In the genomic region with DNA sequence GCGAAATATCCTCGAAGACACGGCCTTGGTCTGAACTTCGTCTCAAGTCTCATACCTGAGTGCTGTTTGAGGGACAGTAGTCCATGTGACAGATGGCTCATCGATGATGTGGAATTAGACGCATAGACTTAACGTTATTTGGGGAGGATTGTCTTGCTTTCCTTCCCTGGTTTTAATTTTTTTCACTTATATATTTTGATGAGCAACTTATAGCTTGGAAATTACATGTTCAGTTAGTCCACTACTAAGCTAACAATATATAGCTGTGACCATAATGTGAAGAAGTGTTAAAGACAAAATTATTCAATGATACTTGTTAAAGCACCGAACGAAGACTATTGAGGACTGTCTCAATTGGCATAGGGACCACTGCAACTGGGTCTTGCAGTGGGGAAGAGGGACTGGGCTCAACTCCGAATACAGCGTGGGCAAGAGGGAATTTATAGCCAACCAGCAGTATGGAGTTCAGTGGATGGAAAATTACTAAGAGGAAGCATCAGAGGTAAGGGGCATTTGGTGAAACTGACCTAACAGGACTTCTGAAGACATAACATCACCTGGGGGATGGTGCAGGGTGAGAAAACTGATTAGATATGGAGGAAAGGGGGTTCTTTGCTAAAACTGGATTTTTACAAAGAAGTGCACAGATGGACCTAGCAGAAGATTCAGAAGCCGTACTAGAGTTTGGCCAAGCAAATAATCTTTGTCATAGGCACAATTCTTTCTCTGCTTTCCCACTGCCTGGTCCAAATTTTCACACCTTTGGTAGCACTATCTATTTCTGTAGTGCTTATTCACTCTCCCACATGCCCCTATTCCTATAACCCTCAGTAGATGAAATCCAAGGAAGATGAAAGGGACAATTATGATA, we compare ENCODE assay signal across 8 cellular contexts. TPM values are rescaled to one million over a fixed set of nuclear protein-coding genes. Genes with fewer than 3 reads are reported as not detected.
DNase-seq lines count a peak whose midpoint lies in the region; ATAC-seq, FAIRE-seq and TF ChIP-seq lines count a peak whose summit lies in the region.

No MANE protein-coding gene starts in this region.

- ATAC-seq in GM12878 (no peak), lower lobe of right lung (no peak), upper lobe of left lung (ENCODE audit: low FRiP score in 2 of 2) (no peak), HG02610 (IDR thresholded peaks at IDR 0.05; ENCODE audit: unreplicated experiment) (no peak)

- BruUV-seq in GM12878 (replicated peaks; lab: Mats Ljungman, UMichigan) = no TSS peak

- 28% methylated on average over 12 of the region's 12 CpGs for WGBS in GM12878 (ENCODE audit: insufficient coverage, insufficient replicate concordance, low lambda C conversion rate, missing lambda C conversion rate)
- 35 to 43% methylated on average over 12 of the region's 12 CpGs for WGBS in upper lobe of left lung, 2 donors

- RAD21 ChIA-PET in GM12878 (lab: Charles Lee; ENCODE audit: unreplicated experiment) = interaction anchor here (0.6 to 10.8 kb wide), 42 partner anchors 9 to 422 kb away, joined by 3 to 216 read pairs (median 5); partner anchors contain the start of genes ITPR2, MED21 and STK38L

- no peak for TF ChIP-seq RAD21 in GM12878 (IDR thresholded peaks at IDR 0.05; ENCODE audit: insufficient read depth, low read depth, low read length)

- peak overlapping the region; percentile 83 for H3K9ac ChIP-seq in GM12878 (ENCODE audit: control insufficient read depth, insufficient read depth, low read length)

- H3K4me3 Mint-ChIP-seq in CD14-positive monocyte = peak overlapping the region; percentile 93 to 96

- no peaks in the 10 kb centered on the region for H3K9me3 ChIP-seq in GM12878 (replicated peaks; ENCODE audit: control insufficient read depth, insufficient read depth, low read length)
- H3K9me3 ChIP-seq in lower lobe of right lung = no peaks in the 10 kb centered on the region
- H3K9me3 ChIP-seq in upper lobe of left lung = no peaks in the 10 kb centered on the region

- H3K79me2 ChIP-seq in GM12878 (ENCODE audit: control insufficient read depth, insufficient read depth, low read length) = peaks cover 39% of the 10 kb centered on the region

- H3K27me3 ChIP-seq in HL-60 (ENCODE audit: insufficient read depth, poor library complexity, severe bottlenecking) (no peaks in the 10 kb centered on the region), GM12878 (replicated peaks in 1 of 2; ENCODE audit: control insufficient read depth in 2 of 2, insufficient read depth in 2 of 2, low read length in 1 of 2) (no peaks in the 10 kb centered on the region), lower lobe of right lung (ENCODE audit: low read depth) (no peaks in the 10 kb centered on the region), upper lobe of left lung (no peaks in the 10 kb centered on the region)

- peaks cover 0 to 2% (median 0%) of the 10 kb centered on the region in 3 donors for H3K27me3 Mint-ChIP-seq in CD14-positive monocyte (ENCODE audit: low read depth in 3 of 3)

- peak overlapping the region; percentile 87 to 93 (median 90) for H3K27ac Mint-ChIP-seq in CD14-positive monocyte

- TF ChIP-seq POLR2A in GM12878 (IDR thresholded peaks at IDR 0.05; ENCODE audit: low read depth, low read length) (no peak), upper lobe of left lung (IDR thresholded peaks at IDR 0.05) (no peak)

- H3K4me1 ChIP-seq in GM12878 (ENCODE audit: control insufficient read depth, insufficient read depth, low read length) (peaks cover 13% of the 10 kb centered on the region), lower lobe of right lung (peaks cover 58% of the 10 kb centered on the region), upper lobe of left lung (peaks cover 33 to 40% (median 34%) of the 10 kb centered on the region in 4 donors)

- intact Hi-C loops in CD14-positive monocyte (cut with micrococcal nuclease) = loop anchor here (2.0 to 10.0 kb wide), 5 partner anchors 76 to 290 kb away; partner anchors contain the start of genes FGFR1OP2 (in 2 of the 2), INTS13 (in 1 of the 2) and ITPR2 (in 1 of the 2)
- intact Hi-C loops in GM12878 (cut with micrococcal nuclease; ENCODE audit: unreplicated experiment) = loop anchor here (1.0 to 5.0 kb wide), 9 partner anchors 43 to 367 kb away; partner anchors contain the start of genes FGFR1OP2, ITPR2 and STK38L
- intact Hi-C loops in lower lobe of right lung (cut with DNase I) = loop anchor here (10.0 kb wide), 2 partner anchors 80 to 290 kb away; partner anchors contain the start of genes FGFR1OP2 and INTS13

- DNase-seq in CD14-positive monocyte (ENCODE audit: low spot score) = no peak
- DNase-seq in HL-60 (ENCODE audit: low read depth in 1 of 2, low spot score in 1 of 2) = peak in 1 of 2 experiments; percentile 21
- no peak for DNase-seq in GM12878 (ENCODE audit: low read depth, low spot score)
- no peak for DNase-seq in lower lobe of right lung
- no peak for DNase-seq in upper lobe of left lung
- no peak for DNase-seq in nucleus accumbens (lab: John Stamatoyannopoulos, UW)
- no peak for DNase-seq in NCI-H2196 treated with DMSO at 0.1 percent for 48 hours (lab: John Stamatoyannopoulos, UW; ENCODE audit: unreplicated experiment)

- peak; percentile 7 for FAIRE-seq in GM12878 (lab: Jason Lieb, UNC)

- SMC1A ChIA-PET in GM12878 (lab: Charles Lee; ENCODE audit: uncharacterized antibody, unreplicated experiment) = interaction anchor here (0.6 to 11.1 kb wide), 48 partner anchors 10 to 692 kb away, joined by 3 to 198 read pairs (median 4); partner anchors contain the start of gene STK38L

- H3K27ac ChIP-seq in HL-60 (replicated peaks) (peak overlapping the region; percentile 95), GM12878 (ENCODE audit: control insufficient read depth, insufficient read depth) (peak overlapping the region; percentile 94), lower lobe of right lung (peak overlapping the region; percentile 95), upper lobe of left lung (peak overlapping the region; percentile 91 to 94 (median 94))

- TF ChIP-seq EP300 in GM12878 (IDR thresholded peaks at IDR 0.05; ENCODE audit: borderline replicate concordance in 1 of 2, control insufficient read depth in 1 of 2, low read depth in 2 of 2, low read length in 2 of 2) (no peak), upper lobe of left lung (IDR thresholded peaks at IDR 0.05) (no peak)

- H3K4me2 ChIP-seq in GM12878 (ENCODE audit: control insufficient read depth, insufficient read depth) = peak overlapping the region; percentile 97

- H3K36me3 ChIP-seq in GM12878 (ENCODE audit: control insufficient read depth in 2 of 2, insufficient read depth in 2 of 2, low read length in 1 of 2) (no peaks in the 10 kb centered on the region), lower lobe of right lung (no peaks in the 10 kb centered on the region), upper lobe of left lung (no peaks in the 10 kb centered on the region)

- no peaks in the 10 kb centered on the region for H4K20me1 ChIP-seq in GM12878 (ENCODE audit: control insufficient read depth, insufficient read depth)

- CTCF ChIA-PET in GM12878 (lab: Yijun Ruan, JAX) = interaction anchor here (0.6 to 15.9 kb wide), 57 partner anchors 7 to 896 kb away, joined by 3 to 294 read pairs (median 4); partner anchors contain the start of genes ITPR2 and MED21

- in situ Hi-C loops in GM12878 (cut with MboI) = no loop called here

- POLR2A ChIA-PET in GM12878 (lab: Charles Lee) = interaction anchor here (0.9 to 1.5 kb wide), 5 partner anchors 127 to 369 kb away, joined by 3 to 7 read pairs (median 4); partner anchors contain the start of genes BMAL2 and ITPR2

- no peaks in the 10 kb centered on the region for H3K9me3 Mint-ChIP-seq in CD14-positive monocyte

- H3K4me3 ChIP-seq in HL-60 (replicated peaks; ENCODE audit: insufficient read depth, low read length) (peak overlapping the region; percentile 31), GM12878 (peak overlapping the region; percentile 48; the same call in 1 of the 2 replicates), lower lobe of right lung (peak overlapping the region; percentile 88), upper lobe of left lung (peak overlapping the region in 3 of 4 donors; percentile 82 to 94 (median 92))

- no peak for TF ChIP-seq CTCF in CD14-positive monocyte (IDR thresholded peaks at IDR 0.05)
- no peak for TF ChIP-seq CTCF in HL-60 (IDR thresholded peaks at IDR 0.05; ENCODE audit: insufficient read depth, low read length)
- no peak for TF ChIP-seq CTCF in GM12878 (IDR thresholded peaks at IDR 0.05 in 2 of 3, conservative IDR thresholded peaks at IDR 0.05 in 1 of 3; ENCODE audit: control insufficient read depth in 2 of 3, extremely low read depth in 1 of 3, insufficient read depth in 1 of 3, low read depth in 3 of 3, low read length in 3 of 3)
- TF ChIP-seq CTCF in lower lobe of right lung (IDR thresholded peaks at IDR 0.05) = no peak
- no peak for TF ChIP-seq CTCF in upper lobe of left lung (IDR thresholded peaks at IDR 0.05)

- peaks cover 54% of the 10 kb centered on the region for H3K4me1 Mint-ChIP-seq in CD14-positive monocyte

- H2AFZ ChIP-seq in GM12878 (ENCODE audit: control insufficient read depth, low read depth, low read length) = peak overlapping the region; percentile 96

- H3K36me3 Mint-ChIP-seq in CD14-positive monocyte = peaks cover 5 to 6% of the 10 kb centered on the region in 2 donors

RNA-seq across cellular contexts. Expression of gene TM7SF3, which starts 0.9 kb away (rescaled TPM):
- polyA plus RNA-seq in CD14-positive monocyte = 10 to 100 TPM; 71.7 to 85.9 TPM
- 180 and 210 TPM in 2 replicates for total RNA-seq in GM12878 (2013; cell fraction: nucleolus; rRNA removed)
- total RNA-seq in GM12878 (2014; rRNA removed) = 81.2 and 82.6 TPM in 2 replicates
- total RNA-seq in GM12878 (2014; rRNA removed; fragmentation: Illumina TruSeq; extraction: Trizol) = 57.3 and 60.9 TPM in 2 replicates
- 53.5 and 53.7 TPM in 2 replicates for total RNA-seq in GM12878 (2021)
- polyA plus RNA-seq in GM12878 (2011; ENCODE audit: low read depth) = 28.8 TPM
- polyA plus RNA-seq in GM12878 (2011; rRNA removed) = 336 and 341 TPM in 2 replicates
- 208 and 250 TPM in 2 replicates for polyA plus RNA-seq in GM12878 (2011; cell fraction: cytosol; rRNA removed)
- 193 and 244 TPM in 2 replicates for polyA plus RNA-seq in GM12878 (2011; cell fraction: nucleus; rRNA removed)
- 36.6 and 47.9 TPM in 2 replicates for polyA plus RNA-seq in GM12878 (2012)
- polyA plus RNA-seq in GM12878 (2014; fragmentation: Illumina TruSeq; extraction: Trizol) = 94.2 and 125 TPM in 2 replicates
- polyA plus RNA-seq in GM12878 (2014; fragmentation: Nextera tagmentation; extraction: Ambion mirVana) = 10 to 100 TPM; 31.4 to 34.1 TPM
- polyA plus RNA-seq in GM12878 (2014; rRNA removed) = 61.8 and 68.3 TPM in 2 replicates
- polyA plus RNA-seq in GM12878 (2016; fragmentation: Nextera tagmentation; extraction: Ambion mirVana) = 100 to 1,000 TPM; 121 to 129 TPM
- polyA minus RNA-seq in GM12878 (2011; rRNA and poly(A)+ RNA removed) = 392 and 531 TPM in 2 replicates
- 83.7 and 130 TPM in 2 replicates for polyA minus RNA-seq in GM12878 (2011; cell fraction: cytosol; rRNA and poly(A)+ RNA removed)
- polyA minus RNA-seq in GM12878 (2011; cell fraction: nucleus; rRNA and poly(A)+ RNA removed) = 109 and 115 TPM in 2 replicates
- total RNA-seq in lower lobe of right lung = 70.9 TPM
- 10 to 100 TPM; 33.5 to 81.1 (median 69.2) TPM for total RNA-seq in upper lobe of left lung

RNA-seq across cellular contexts. Expression of gene MED21, which starts 7.3 kb away (rescaled TPM):
- 10 to 100 TPM; 11.0 to 11.2 TPM for polyA plus RNA-seq in CD14-positive monocyte
- 136 and 152 TPM in 2 replicates for total RNA-seq in GM12878 (2013; cell fraction: nucleolus; rRNA removed)
- total RNA-seq in GM12878 (2014; rRNA removed) = 32.8 and 33.9 TPM in 2 replicates
- total RNA-seq in GM12878 (2014; rRNA removed; fragmentation: Illumina TruSeq; extraction: Trizol) = 38.6 and 41.9 TPM in 2 replicates
- 25.5 and 29.1 TPM in 2 replicates for total RNA-seq in GM12878 (2021)
- 14.4 TPM for polyA plus RNA-seq in GM12878 (2011; ENCODE audit: low read depth)
- 72.7 and 83.6 TPM in 2 replicates for polyA plus RNA-seq in GM12878 (2011; rRNA removed)
- polyA plus RNA-seq in GM12878 (2011; cell fraction: cytosol; rRNA removed) = 18.4 and 19.9 TPM in 2 replicates
- polyA plus RNA-seq in GM12878 (2011; cell fraction: nucleus; rRNA removed) = 22.7 and 30.4 TPM in 2 replicates
- polyA plus RNA-seq in GM12878 (2012) = 20.7 and 21.2 TPM in 2 replicates
- polyA plus RNA-seq in GM12878 (2014; fragmentation: Illumina TruSeq; extraction: Trizol) = 33.9 and 34.7 TPM in 2 replicates
- 10 to 100 TPM; 42.6 to 56.0 TPM for polyA plus RNA-seq in GM12878 (2014; fragmentation: Nextera tagmentation; extraction: Ambion mirVana)
- polyA plus RNA-seq in GM12878 (2014; rRNA removed) = 22.4 and 28.5 TPM in 2 replicates
- polyA plus RNA-seq in GM12878 (2016; fragmentation: Nextera tagmentation; extraction: Ambion mirVana) = 10 to 100 TPM; 57.0 to 59.0 TPM
- polyA minus RNA-seq in GM12878 (2011; rRNA and poly(A)+ RNA removed) = 40.0 and 55.4 TPM in 2 replicates
- 9.2 and 14.8 TPM in 2 replicates for polyA minus RNA-seq in GM12878 (2011; cell fraction: cytosol; rRNA and poly(A)+ RNA removed)
- polyA minus RNA-seq in GM12878 (2011; cell fraction: nucleus; rRNA and poly(A)+ RNA removed) = 38.9 and 50.7 TPM in 2 replicates
- total RNA-seq in lower lobe of right lung = 90.3 TPM
- total RNA-seq in upper lobe of left lung = 10 to 100 TPM in 5 of 6 donors, 1 to 10 TPM in 1; 8.3 to 78.9 (median 47.0) TPM

Comparison
In these comparisons a context has a peak if more than half of its experiments do, and no peak if none do; other contexts are left out.
1. H3K4me3 ChIP-seq: peak in every context shown above with its lines; median percentile 92 in upper lobe of left lung; 88 in lower lobe of right lung; 48 in GM12878; 31 in HL-60.